Comparison of ENCODE assay signal across 9 cellular contexts in genomic region chr3:142211034-142211433, GRCh38. TPM values are rescaled to one million over a fixed set of nuclear protein-coding genes. Genes with fewer than 3 reads are reported as not detected.
A peak's percentile ranks its signal among the peaks of the same experiment; 100 is the strongest.
DNase-seq lines count a peak whose midpoint lies in the region; ATAC-seq and TF ChIP-seq lines count a peak whose summit lies in the region.
"Had no signal": no experiment of that assay in that cellular context is flagged by ENCODE, and none has a peak within 500 bp of the region (broad histone marks: within the 10 kb centered on the region; RNA-seq: fewer than 3 reads in every experiment).

No MANE protein-coding gene starts in this region.

- no peak overlapping the region for H3K4me3 Mint-ChIP-seq in osteocyte (ENCODE audit: unreplicated experiment)
- H3K4me3 Mint-ChIP-seq: central memory CD8-positive, alpha-beta T cell had no signal

- no peaks in the 10 kb centered on the region for H3K27me3 Mint-ChIP-seq in osteocyte (ENCODE audit: unreplicated experiment)
- H3K27me3 Mint-ChIP-seq: central memory CD8-positive, alpha-beta T cell had no signal

- intact Hi-C loops in left colon (cut with DNase I, micrococcal nuclease): no loop called here

- H3K4me1 Mint-ChIP-seq in osteocyte (ENCODE audit: unreplicated experiment): peaks cover 48% of the 10 kb centered on the region

- H3K36me3 Mint-ChIP-seq in osteocyte (ENCODE audit: unreplicated experiment): peaks cover 54% of the 10 kb centered on the region

- H3K27ac Mint-ChIP-seq in osteocyte (ENCODE audit: unreplicated experiment): peak overlapping the region; percentile 89

- no peak for ATAC-seq in activated CD4-positive, CD25-positive, alpha-beta regulatory T cell treated with anti-CD3 and anti-CD28 coated beads, Interleukin-2, amount 50 U/mL, for 24 hours
- ATAC-seq in left colon: no peak

- TF ChIP-seq CTCF in osteocyte (IDR thresholded peaks at IDR 0.05): peak; percentile 34

- peaks cover 7% of the 10 kb centered on the region for H3K9me3 Mint-ChIP-seq in osteocyte (ENCODE audit: unreplicated experiment)
- H3K9me3 Mint-ChIP-seq: central memory CD8-positive, alpha-beta T cell had no signal

- DNase-seq in DMS53 (lab: John Stamatoyannopoulos, UW): peak; percentile 11
- DNase-seq in DMS53 treated with DMSO at 0.1 percent for 48 hours (lab: John Stamatoyannopoulos, UW; ENCODE audit: unreplicated experiment): no peak
- peak; percentile 20 for DNase-seq in NCI-H1105 (lab: John Stamatoyannopoulos, UW)
- peak; percentile 11 for DNase-seq in cerebellar cortex (ENCODE audit: low spot score)
- DNase-seq in osteocyte (ENCODE audit: extremely low spot score, unreplicated experiment): no peak
- no peak for DNase-seq in NCI-H226
- DNase-seq in left colon: no peak

RNA-seq across cellular contexts. Expression of gene GK5, which starts 14.4 kb away (rescaled TPM):
- 33.3 and 36.8 TPM in 2 replicates for total RNA-seq in osteocyte
- 10 to 100 TPM; 40.1 to 59.5 TPM for total RNA-seq in left colon

Comparison
In these comparisons a context has a peak if more than half of its experiments do, and no peak if none do; other contexts are left out.
1. DNase-seq: peak in DMS53 (single experiment), NCI-H1105 (single experiment) and cerebellar cortex (single experiment); none in DMS53 treated with DMSO at 0.1 percent for 48 hours (single experiment), osteocyte (single experiment), NCI-H226 (single experiment) and left colon (0 of 2).